In the genomic region with DNA sequence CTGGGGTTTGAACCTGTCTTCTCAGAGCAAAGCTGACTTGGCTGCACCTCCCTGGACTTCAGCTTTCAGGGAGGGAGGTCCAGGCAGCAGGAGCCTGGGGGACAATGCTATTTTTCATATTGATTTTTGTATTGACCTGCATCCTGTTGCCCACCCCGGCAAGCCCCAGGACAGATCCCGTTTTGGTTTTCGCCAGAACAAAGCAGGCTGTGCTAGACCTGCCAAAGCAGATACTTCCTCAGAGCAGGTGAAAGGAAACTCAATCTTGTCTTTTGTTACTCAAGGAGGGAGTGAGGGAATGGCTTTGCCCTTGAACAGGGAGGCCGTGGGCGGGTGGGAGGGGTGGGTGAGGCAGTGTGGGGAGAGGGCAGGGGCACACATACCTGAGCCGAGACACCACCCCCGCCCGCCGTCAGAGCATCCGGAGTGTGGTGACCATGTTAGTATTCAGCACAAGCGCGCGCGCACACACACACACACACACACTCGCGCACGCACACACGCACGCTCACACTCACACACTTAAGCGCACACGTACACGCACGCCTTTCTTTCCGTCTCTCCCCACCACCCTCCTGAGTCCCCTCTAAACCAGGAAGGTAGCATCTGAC, we compare ENCODE assay signal across 8 cellular contexts. TPM values are rescaled to one million over a fixed set of nuclear protein-coding genes. Genes with fewer than 3 reads are reported as not detected.
DNase-seq lines count a peak whose midpoint lies in the region; ATAC-seq and TF ChIP-seq lines count a peak whose summit lies in the region.

No MANE protein-coding gene starts in this region.

- H3K27me3 Mint-ChIP-seq in activated B cell treated with CpG ODN at 0.5 μM for 24 hours = no peaks in the 10 kb centered on the region
- H3K27me3 Mint-ChIP-seq in osteocyte (ENCODE audit: unreplicated experiment) = no peaks in the 10 kb centered on the region
- peaks cover 3% of the 10 kb centered on the region for H3K27me3 Mint-ChIP-seq in activated T-helper 2 cell treated with anti-CD3 and anti-CD28 coated beads, Interferon-gamma antibody, Interleukin-2, Interleukin-4, amounts not matched to agents 10 μg/mL and 5 μg/mL and 100 μg/mL, durations not matched to agents 14 hours and 24 hours and 36 hours (ENCODE audit: low read depth)

- CTCF ChIA-PET in A673 (lab: Charles Lee) = no interaction called here
- CTCF ChIA-PET in activated B cell treated with CpG ODN at 0.5 μM for 24 hours (lab: Charles Lee) = interaction anchor here (1.2 kb wide), 1 partner anchor 44 kb away, joined by 3 read pairs; no protein-coding TSS in a partner anchor

- POLR2A ChIA-PET in A673 (lab: Charles Lee; ENCODE audit: low non-redundant PET) = no interaction called here
- POLR2A ChIA-PET in activated B cell treated with CpG ODN at 0.5 μM for 24 hours (lab: Charles Lee) = no interaction called here

- peak overlapping the region; percentile 50 for H3K27ac ChIP-seq in A673 (ENCODE audit: low read depth, low read length, poor library complexity, severe bottlenecking)

- ATAC-seq in activated B cell treated with CpG ODN at 0.5 μM for 24 hours (ENCODE audit: low read depth) = no peak
- ATAC-seq in HG03095 (IDR thresholded peaks at IDR 0.05; ENCODE audit: unreplicated experiment) = no peak

- no peaks in the 10 kb centered on the region for H3K27me3 ChIP-seq in A673 (replicated peaks; ENCODE audit: insufficient read depth, low read depth, low read length, poor library complexity)

- no TSS peak for BruUV-seq in A673 (replicated peaks; lab: Mats Ljungman, UMichigan)

- intact Hi-C loops in A673 (cut with micrococcal nuclease; ENCODE audit: unreplicated experiment) = no loop called here
- intact Hi-C loops in activated B cell treated with CpG ODN at 0.5 μM for 24 hours (cut with micrococcal nuclease) = no loop called here
- intact Hi-C loops in activated T-helper 2 cell treated with anti-CD3 and anti-CD28 coated beads, Interferon-gamma antibody, Interleukin-2, Interleukin-4, amounts not matched to agents 10 μg/mL and 5 μg/mL and 100 μg/mL, durations not matched to agents 14 hours and 24 hours and 36 hours (cut with micrococcal nuclease) = no loop called here

- H3K9me3 Mint-ChIP-seq in activated B cell treated with CpG ODN at 0.5 μM for 24 hours = no peaks in the 10 kb centered on the region
- H3K9me3 Mint-ChIP-seq in osteocyte (ENCODE audit: unreplicated experiment) = no peaks in the 10 kb centered on the region
- no peaks in the 10 kb centered on the region for H3K9me3 Mint-ChIP-seq in activated T-helper 2 cell treated with anti-CD3 and anti-CD28 coated beads, Interferon-gamma antibody, Interleukin-2, Interleukin-4, amounts not matched to agents 10 μg/mL and 5 μg/mL and 100 μg/mL, durations not matched to agents 14 hours and 24 hours and 36 hours

- TF ChIP-seq CTCF in A673 (conservative IDR thresholded peaks at IDR 0.05; ENCODE audit: low read depth, low read length) (no peak), activated B cell treated with CpG ODN at 0.5 μM for 24 hours (IDR thresholded peaks at IDR 0.05) (no peak), osteocyte (IDR thresholded peaks at IDR 0.05) (no peak)

- H3K27ac Mint-ChIP-seq in activated B cell treated with CpG ODN at 0.5 μM for 24 hours = peak overlapping the region; percentile 46
- peak overlapping the region; percentile 75 for H3K27ac Mint-ChIP-seq in osteocyte (ENCODE audit: unreplicated experiment)
- H3K27ac Mint-ChIP-seq in activated T-helper 2 cell treated with anti-CD3 and anti-CD28 coated beads, Interferon-gamma antibody, Interleukin-2, Interleukin-4, amounts not matched to agents 10 μg/mL and 5 μg/mL and 100 μg/mL, durations not matched to agents 14 hours and 24 hours and 36 hours = no peak overlapping the region

- no peak for DNase-seq in A673 (ENCODE audit: low spot score)
- DNase-seq in activated B cell treated with CpG ODN at 0.5 μM for 24 hours = no peak
- DNase-seq in ecto neural progenitor cell (ENCODE audit: low spot score) = peak; percentile 72
- no peak for DNase-seq in osteocyte (ENCODE audit: extremely low spot score, unreplicated experiment)
- no peak for DNase-seq in NCI-H69 (lab: John Stamatoyannopoulos, UW)
- no peak for DNase-seq in activated T-helper 2 cell treated with anti-CD3 and anti-CD28 coated beads, Interferon-gamma antibody, Interleukin-2, Interleukin-4, amounts not matched to agents 10 μg/mL and 5 μg/mL and 100 μg/mL, durations not matched to agents 14 hours and 24 hours and 36 hours (ENCODE audit: low spot score)
- DNase-seq in cerebellar nuclear complex (lab: John Stamatoyannopoulos, UW) = no peak

- H3K9me3 ChIP-seq in A673 (ENCODE audit: low read depth, low read length, poor library complexity, severe bottlenecking) = no peaks in the 10 kb centered on the region

- no peaks in the 10 kb centered on the region for H3K36me3 ChIP-seq in A673 (ENCODE audit: insufficient read depth, low read length, poor library complexity, severe bottlenecking)

- H3K36me3 Mint-ChIP-seq in activated B cell treated with CpG ODN at 0.5 μM for 24 hours (ENCODE audit: low read depth) (no peaks in the 10 kb centered on the region), osteocyte (ENCODE audit: unreplicated experiment) (no peaks in the 10 kb centered on the region)
- no peaks in the 10 kb centered on the region for H3K36me3 Mint-ChIP-seq in activated T-helper 2 cell treated with anti-CD3 and anti-CD28 coated beads, Interferon-gamma antibody, Interleukin-2, Interleukin-4, amounts not matched to agents 10 μg/mL and 5 μg/mL and 100 μg/mL, durations not matched to agents 14 hours and 24 hours and 36 hours (ENCODE audit: low read depth)

- peaks cover 29% of the 10 kb centered on the region for H3K4me1 ChIP-seq in A673 (ENCODE audit: insufficient read depth, low read length, poor library complexity, severe bottlenecking)

- no peak overlapping the region for H3K4me3 Mint-ChIP-seq in activated B cell treated with CpG ODN at 0.5 μM for 24 hours
- H3K4me3 Mint-ChIP-seq in osteocyte (ENCODE audit: unreplicated experiment) = no peak overlapping the region
- H3K4me3 Mint-ChIP-seq in activated T-helper 2 cell treated with anti-CD3 and anti-CD28 coated beads, Interferon-gamma antibody, Interleukin-2, Interleukin-4, amounts not matched to agents 10 μg/mL and 5 μg/mL and 100 μg/mL, durations not matched to agents 14 hours and 24 hours and 36 hours (ENCODE audit: low read depth) = no peak overlapping the region

- H3K4me3 ChIP-seq in A673 (ENCODE audit: low read depth, low read length, poor library complexity, severe bottlenecking) = no peak overlapping the region

- peaks cover 39% of the 10 kb centered on the region for H3K4me1 Mint-ChIP-seq in activated B cell treated with CpG ODN at 0.5 μM for 24 hours
- peaks cover 67% of the 10 kb centered on the region for H3K4me1 Mint-ChIP-seq in osteocyte (ENCODE audit: unreplicated experiment)
- H3K4me1 Mint-ChIP-seq in activated T-helper 2 cell treated with anti-CD3 and anti-CD28 coated beads, Interferon-gamma antibody, Interleukin-2, Interleukin-4, amounts not matched to agents 10 μg/mL and 5 μg/mL and 100 μg/mL, durations not matched to agents 14 hours and 24 hours and 36 hours (ENCODE audit: low read depth) = peaks cover 15% of the 10 kb centered on the region

RNA-seq across cellular contexts. Expression of gene RAI1, which starts 59.5 kb away (rescaled TPM):
- total RNA-seq in A673 (2021) (46.8 and 58.9 TPM in 2 replicates), activated B cell treated with CpG ODN at 0.5 μM for 24 hours (26.7 and 31.2 TPM in 2 replicates), osteocyte (40.0 and 40.1 TPM in 2 replicates)
- total RNA-seq in activated T-helper 2 cell treated with anti-CD3 and anti-CD28 coated beads, Interferon-gamma antibody, Interleukin-2, Interleukin-4, amounts not matched to agents 10 μg/mL and 5 μg/mL and 100 μg/mL, durations not matched to agents 14 hours and 24 hours and 36 hours = 33.5 and 36.5 TPM in 2 replicates
